Comparison of ENCODE assay signal across 19 cellular contexts in the genomic region with DNA sequence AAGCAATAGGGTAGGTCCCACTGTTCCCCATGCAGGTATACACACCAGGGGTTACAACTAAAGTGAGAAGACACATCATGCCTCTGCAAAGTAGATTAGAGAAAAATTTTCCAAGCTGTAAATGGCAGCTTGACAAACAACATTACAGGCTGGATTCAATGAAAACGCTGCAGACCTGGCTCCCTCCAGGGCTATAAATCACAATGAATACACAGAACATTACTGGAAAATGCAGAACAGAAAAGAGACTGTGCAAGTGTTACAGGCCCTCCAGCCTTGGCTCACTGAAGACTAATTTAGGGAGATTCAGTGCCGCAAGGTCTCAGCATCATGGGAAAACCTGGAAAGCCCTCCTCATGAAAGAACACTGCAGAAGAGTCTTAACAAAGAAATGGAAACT.
A peak's percentile ranks its signal among the peaks of the same experiment; 100 is the strongest.
DNase-seq lines count a peak whose midpoint lies in the region; TF ChIP-seq lines count a peak whose summit lies in the region.
"Had no signal": no experiment of that assay in that cellular context is flagged by ENCODE, and none has a peak within 500 bp of the region (broad histone marks: within the 10 kb centered on the region; RNA-seq: fewer than 3 reads in every experiment).

No MANE protein-coding gene starts in this region.

- no peaks in the 10 kb centered on the region for H3K4me1 Mint-ChIP-seq in chondrocyte (ENCODE audit: low read depth)
- H3K4me1 Mint-ChIP-seq: B cell, GM23338 had no signal

- H3K4me3 Mint-ChIP-seq in chondrocyte (ENCODE audit: unreplicated experiment): no peak overlapping the region
- H3K4me3 Mint-ChIP-seq: B cell; GM23338; T-helper 1 cell treated with Interleukin-12 subunit alpha and Interleukin-12 subunit beta and Interleukin-4 antibody, amounts not matched to agents 30 μg/mL and 1 μg/mL, for 36 hours had no signal

- no peak for TF ChIP-seq CTCF in chondrocyte (IDR thresholded peaks at IDR 0.05)

- H3K9me3 Mint-ChIP-seq in chondrocyte (ENCODE audit: low read depth): no peaks in the 10 kb centered on the region
- H3K9me3 Mint-ChIP-seq: GM23338; T-helper 1 cell treated with Interleukin-12 subunit alpha and Interleukin-12 subunit beta and Interleukin-4 antibody, amounts not matched to agents 30 μg/mL and 1 μg/mL, for 36 hours had no signal

- DNase-seq in SHP77 treated with DMSO at 0.1 percent for 48 hours (lab: John Stamatoyannopoulos, UW) (peak; percentile 19), SHP77 (lab: John Stamatoyannopoulos, UW) (no peak), NCI-H69 (lab: John Stamatoyannopoulos, UW) (peak; percentile 90), left kidney (ENCODE audit: low read depth, low spot score) (peak; percentile 53), SKM-1 (lab: John Stamatoyannopoulos, UW; ENCODE audit: unreplicated experiment) (no peak), NCI-H1436 (lab: John Stamatoyannopoulos, UW) (no peak), chondrocyte (ENCODE audit: low spot score) (no peak)
- DNase-seq: COR-L47, DMS 273 treated with DMSO at 0.1 percent for 48 hours, KG1, NCI-H1105 treated with DMSO at 0.1 percent for 48 hours, NCI-H187, NCI-H2171 treated with DMSO at 0.1 percent for 48 hours, NCI-H526, SJCRH30, T1000 had no signal

- no peaks in the 10 kb centered on the region for H3K36me3 Mint-ChIP-seq in chondrocyte (ENCODE audit: low read depth)

- H3K27me3 Mint-ChIP-seq in chondrocyte (ENCODE audit: low read depth): peaks cover 8% of the 10 kb centered on the region
- H3K27me3 Mint-ChIP-seq: B cell had no signal

- H3K27ac Mint-ChIP-seq in chondrocyte (ENCODE audit: unreplicated experiment): no peak overlapping the region
- H3K27ac Mint-ChIP-seq: B cell; GM23338; T-helper 1 cell treated with Interleukin-12 subunit alpha and Interleukin-12 subunit beta and Interleukin-4 antibody, amounts not matched to agents 30 μg/mL and 1 μg/mL, for 36 hours had no signal

Comparison
In these comparisons a context has a peak if more than half of its experiments do, and no peak if none do; other contexts are left out.
1. DNase-seq: peak in SHP77 treated with DMSO at 0.1 percent for 48 hours (single experiment), NCI-H69 (single experiment) and left kidney (single experiment); none in SHP77 (0 of 2), SKM-1 (single experiment), NCI-H1436 (single experiment) and chondrocyte (single experiment).